ENCODE assay signal across 25 cellular contexts in the genomic region with DNA sequence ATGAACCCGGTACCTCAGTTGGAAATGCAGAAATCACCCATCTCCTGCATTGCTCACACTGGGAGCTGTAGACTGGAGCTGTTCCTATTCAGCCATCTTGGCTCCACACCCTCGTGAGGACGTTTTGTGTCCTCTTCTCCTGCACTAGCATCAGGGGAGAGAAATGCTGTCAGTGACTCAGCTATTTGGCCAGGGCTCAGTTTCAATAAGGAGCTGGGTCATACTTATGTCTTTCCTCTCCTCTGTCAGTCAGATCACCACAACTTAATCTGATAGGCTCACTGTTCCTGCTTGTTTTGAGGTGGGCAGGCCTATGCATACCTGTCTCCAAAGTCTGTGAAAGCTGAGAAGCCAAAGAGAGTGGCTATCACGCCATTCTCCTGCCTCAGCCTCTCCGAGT.
"Had no signal": no experiment of that assay in that cellular context is flagged by ENCODE, and none has a peak within 500 bp of the region (broad histone marks: within the 10 kb centered on the region; RNA-seq: fewer than 3 reads in every experiment).

No MANE protein-coding gene starts in this region.

- H3K79me2 ChIP-seq: hepatocyte had no signal

- H3K4me3 Mint-ChIP-seq: memory B cell; naive thymus-derived CD4-positive, alpha-beta T cell; natural killer cell treated with Interleukin-12 subunit alpha and Interleukin-12 subunit beta and Interleukin-15 and Interleukin-18, amount 100 ng/mL, for 72 hours; stimulated activated memory B cell treated with anti-CD40 and anti-IgM and Interleukin-4, amounts not matched to agents 10 μg/mL and 1 μg/mL and 100 μg/mL, for 72 hours; stimulated activated naive CD8-positive, alpha-beta T cell treated with anti-CD3 and anti-CD28 coated beads, Interleukin-15, amount 100 ng/mL, for 72 hours; type B pancreatic cell had no signal

- H3K27ac ChIP-seq: hepatocyte, left ventricle myocardium inferior, ovary, skin epidermis, tibial nerve, uterus had no signal

- H2AFZ ChIP-seq: hepatocyte had no signal

- H3K36me3 Mint-ChIP-seq: memory B cell; naive thymus-derived CD4-positive, alpha-beta T cell; stimulated activated memory B cell treated with anti-CD40 and anti-IgM and Interleukin-4, amounts not matched to agents 10 μg/mL and 1 μg/mL and 100 μg/mL, for 72 hours; type B pancreatic cell had no signal

- H3K9me3 ChIP-seq: uterus had no signal

- H3K27ac Mint-ChIP-seq: memory B cell; naive thymus-derived CD4-positive, alpha-beta T cell; natural killer cell treated with Interleukin-12 subunit alpha and Interleukin-12 subunit beta and Interleukin-15 and Interleukin-18, amount 100 ng/mL, for 72 hours; progenitor cell of endocrine pancreas; stimulated activated memory B cell treated with anti-CD40 and anti-IgM and Interleukin-4, amounts not matched to agents 10 μg/mL and 1 μg/mL and 100 μg/mL, for 72 hours; stimulated activated naive CD8-positive, alpha-beta T cell treated with anti-CD3 and anti-CD28 coated beads, Interleukin-15, amount 100 ng/mL, for 72 hours; type B pancreatic cell had no signal

- H3K4me1 ChIP-seq: left ventricle myocardium inferior, tibial nerve, uterus had no signal

- H3K36me3 ChIP-seq: left ventricle myocardium inferior, ovary, tibial nerve, uterus had no signal

- H3K4me2 ChIP-seq: hepatocyte had no signal

- H3K4me3 ChIP-seq: hepatocyte, left ventricle myocardium inferior, lung, mucosa of descending colon, ovary, skin epidermis, tibial nerve, uterus had no signal

- H3K4me1 Mint-ChIP-seq: memory B cell; naive thymus-derived CD4-positive, alpha-beta T cell; stimulated activated memory B cell treated with anti-CD40 and anti-IgM and Interleukin-4, amounts not matched to agents 10 μg/mL and 1 μg/mL and 100 μg/mL, for 72 hours; stimulated activated naive CD8-positive, alpha-beta T cell treated with anti-CD3 and anti-CD28 coated beads, Interleukin-15, amount 100 ng/mL, for 72 hours had no signal

- ATAC-seq: mucosa of descending colon; naive thymus-derived CD4-positive, alpha-beta T cell; natural killer cell treated with Interleukin-12 subunit alpha and Interleukin-12 subunit beta and Interleukin-15 and Interleukin-18, amount 100 ng/mL, for 72 hours; right cardiac atrium; sciatic nerve; stimulated activated memory B cell treated with anti-CD40 and anti-IgM and Interleukin-4, amounts not matched to agents 10 μg/mL and 1 μg/mL and 100 μg/mL, for 72 hours; stimulated activated naive CD8-positive, alpha-beta T cell treated with anti-CD3 and anti-CD28 coated beads, Interleukin-15, amount 100 ng/mL, for 72 hours had no signal

- H3K9me3 Mint-ChIP-seq: type B pancreatic cell had no signal

- DNase-seq: islet precursor cell; left ventricle myocardium inferior; midbrain; mucosa of descending colon; naive thymus-derived CD4-positive, alpha-beta T cell; ovary; stimulated activated CD4-positive, alpha-beta T cell treated with anti-CD3 and anti-CD28 coated beads, Interleukin-12 subunit alpha, Interleukin-12 subunit beta, amount 100 ng/mL, for 4 hours; stimulated activated CD4-positive, alpha-beta T cell treated with anti-CD3 and anti-CD28 coated beads, Interleukin-15, amount 100 ng/mL, for 24 hours; stimulated activated CD4-positive, alpha-beta T cell treated with anti-CD3 and anti-CD28 coated beads, Interleukin-2, amount 100 ng/mL, for 24 hours; stimulated activated CD4-positive, alpha-beta T cell treated with anti-CD3 and anti-CD28 coated beads, Interleukin-4, amount 100 ng/mL, for 1 hour; stimulated activated naive CD4-positive, alpha-beta T cell treated with Interleukin-2 at 50 U/mL for 16 hours; stimulated activated naive CD8-positive, alpha-beta T cell treated with anti-CD3 and anti-CD28 coated beads, Interleukin-15, amount 100 ng/mL, for 72 hours; substantia nigra; uterus had no signal

- H3K27me3 Mint-ChIP-seq: memory B cell; naive thymus-derived CD4-positive, alpha-beta T cell; natural killer cell treated with Interleukin-12 subunit alpha and Interleukin-12 subunit beta and Interleukin-15 and Interleukin-18, amount 100 ng/mL, for 72 hours; progenitor cell of endocrine pancreas; stimulated activated memory B cell treated with anti-CD40 and anti-IgM and Interleukin-4, amounts not matched to agents 10 μg/mL and 1 μg/mL and 100 μg/mL, for 72 hours; stimulated activated naive CD8-positive, alpha-beta T cell treated with anti-CD3 and anti-CD28 coated beads, Interleukin-15, amount 100 ng/mL, for 72 hours; type B pancreatic cell had no signal

- H3K27me3 ChIP-seq: hepatocyte, ovary, tibial nerve, uterus had no signal
